Comparison of ENCODE assay signal across 8 cellular contexts in genomic region chr17:60392042-60392844, GRCh38. TPM values are rescaled to one million over a fixed set of nuclear protein-coding genes. Genes with fewer than 3 reads are reported as not detected.
DNase-seq lines count a peak whose midpoint lies in the region; ATAC-seq, FAIRE-seq and TF ChIP-seq lines count a peak whose summit lies in the region.

USP32 (minus strand) TSS chr17:60392133; CDS start chr17:60391939, 194 bp downstream.

- H3K4me3 ChIP-seq in HUES64 (ENCODE audit: low read length) (peak within 1 kb of the TSS; percentile 90), OCI-LY1 (ENCODE audit: low read depth, low read length, poor library complexity, severe bottlenecking) (peak within 1 kb of the TSS; percentile 90), mononuclear cell (ENCODE audit: low read length) (peak within 1 kb of the TSS; percentile 82)

- H3K9me3 ChIP-seq in HUES64 (ENCODE audit: insufficient read depth, low read depth, low read length) (no peaks in the 10 kb centered on the region), OCI-LY1 (ENCODE audit: low read length) (no peaks in the 10 kb centered on the region), mononuclear cell (ENCODE audit: low read depth, low read length) (no peaks in the 10 kb centered on the region)

- H3K9ac ChIP-seq in HUES64 (ENCODE audit: low read depth, low read length) (peak within 1 kb of the TSS; percentile 94), OCI-LY1 (ENCODE audit: low read length) (peak within 1 kb of the TSS; percentile 88)

- FAIRE-seq in D721Med (lab: Jason Lieb, UNC): no peak

- DNase-seq in D721Med (ENCODE audit: insufficient read length, low spot score) (peak; percentile 62), activated T-cell treated with anti-CD3 and anti-CD28 coated beads for 1 hour (ENCODE audit: low read depth) (peak; percentile 99), epidermal melanocyte (ENCODE audit: insufficient read length, low spot score) (peak; percentile 84)
- DNase-seq in stimulated activated CD8-positive, alpha-beta memory T cell treated with anti-CD3 and anti-CD28 coated beads, Interleukin-4, amount 100 ng/mL, for 1 hour (ENCODE audit: low read depth in 2 of 2, low spot score in 1 of 2): peak; percentile 97 to 98

- no peaks in the 10 kb centered on the region for H4K20me1 ChIP-seq in OCI-LY1 (ENCODE audit: insufficient read depth, low read length)

- H3K27me3 ChIP-seq in HUES64 (ENCODE audit: insufficient read depth, low read length) (no peaks in the 10 kb centered on the region), OCI-LY1 (ENCODE audit: insufficient read depth, low read length) (peaks cover 5% of the 10 kb centered on the region; the same call in 1 of the 2 replicates), mononuclear cell (ENCODE audit: insufficient read depth, low read length) (no peaks in the 10 kb centered on the region)

- no peaks in the 10 kb centered on the region for H3K36me3 ChIP-seq in HUES64 (ENCODE audit: insufficient read depth, low read length)
- no peaks in the 10 kb centered on the region for H3K36me3 ChIP-seq in OCI-LY1 (ENCODE audit: insufficient read depth, low read length)

- H3K9me2 ChIP-seq in OCI-LY1 (ENCODE audit: low read depth, low read length): no peaks in the 10 kb centered on the region

- TF ChIP-seq CTCF in D721Med (IDR thresholded peaks at IDR 0.05; ENCODE audit: insufficient read depth, missing control alignments): no peak
- no peak; the same call in 1 of the 2 replicates for TF ChIP-seq CTCF in OCI-LY1 (IDR thresholded peaks at IDR 0.05; ENCODE audit: low read length)

- under 1% methylated on average over 68 of the region's 68 CpGs for WGBS in HUES64

- H3K4me2 ChIP-seq in OCI-LY1 (ENCODE audit: low read length): peak within 1 kb of the TSS; percentile 99

- H3K4me1 ChIP-seq in HUES64 (ENCODE audit: insufficient read depth, low read length) (peaks cover 32% of the 10 kb centered on the region), OCI-LY1 (ENCODE audit: insufficient read depth, low read length, severe bottlenecking) (peaks cover 27% of the 10 kb centered on the region), mononuclear cell (ENCODE audit: insufficient read depth, low read length) (peaks cover 73% of the 10 kb centered on the region)

- peak; percentile 83 for ATAC-seq in GM21423 (IDR thresholded peaks at IDR 0.05; ENCODE audit: unreplicated experiment)

- H3K79me2 ChIP-seq in OCI-LY1 (ENCODE audit: insufficient read depth, low read length): peaks cover 13% of the 10 kb centered on the region

- H3F3A ChIP-seq in OCI-LY1 (ENCODE audit: insufficient read depth, low read length): no peaks in the 10 kb centered on the region; the same call in 1 of the 2 replicates

- peak within 1 kb of the TSS; percentile 98 for H3K27ac ChIP-seq in HUES64 (ENCODE audit: low read depth, low read length)
- peak within 1 kb of the TSS; percentile 46 for H3K27ac ChIP-seq in OCI-LY1 (ENCODE audit: low read depth, low read length, poor library complexity, severe bottlenecking)

- H2AFZ ChIP-seq in OCI-LY1 (ENCODE audit: low read length): 0 out of 2 replicates have a peak within 1 kb of the TSS, but pooled peaks have one; percentile 3

RNA-seq across cellular contexts. Expression of gene USP32, which starts in this region (rescaled TPM):
- 39.1 TPM for polyA plus RNA-seq in HUES64 (2013, experiment 1 of 2)
- 42.8 TPM for polyA plus RNA-seq in HUES64 (2013, experiment 2 of 2)
- total RNA-seq in mononuclear cell: 35.8 TPM

Comparison
In these comparisons a context has a peak if more than half of its experiments do, and no peak if none do; other contexts are left out.
1. Peak in every context shown above with its lines: DNase-seq, ATAC-seq, H3K4me3 ChIP-seq and H3K27ac ChIP-seq.